14 cellular contexts compared by ENCODE assay signal in the genomic region with DNA sequence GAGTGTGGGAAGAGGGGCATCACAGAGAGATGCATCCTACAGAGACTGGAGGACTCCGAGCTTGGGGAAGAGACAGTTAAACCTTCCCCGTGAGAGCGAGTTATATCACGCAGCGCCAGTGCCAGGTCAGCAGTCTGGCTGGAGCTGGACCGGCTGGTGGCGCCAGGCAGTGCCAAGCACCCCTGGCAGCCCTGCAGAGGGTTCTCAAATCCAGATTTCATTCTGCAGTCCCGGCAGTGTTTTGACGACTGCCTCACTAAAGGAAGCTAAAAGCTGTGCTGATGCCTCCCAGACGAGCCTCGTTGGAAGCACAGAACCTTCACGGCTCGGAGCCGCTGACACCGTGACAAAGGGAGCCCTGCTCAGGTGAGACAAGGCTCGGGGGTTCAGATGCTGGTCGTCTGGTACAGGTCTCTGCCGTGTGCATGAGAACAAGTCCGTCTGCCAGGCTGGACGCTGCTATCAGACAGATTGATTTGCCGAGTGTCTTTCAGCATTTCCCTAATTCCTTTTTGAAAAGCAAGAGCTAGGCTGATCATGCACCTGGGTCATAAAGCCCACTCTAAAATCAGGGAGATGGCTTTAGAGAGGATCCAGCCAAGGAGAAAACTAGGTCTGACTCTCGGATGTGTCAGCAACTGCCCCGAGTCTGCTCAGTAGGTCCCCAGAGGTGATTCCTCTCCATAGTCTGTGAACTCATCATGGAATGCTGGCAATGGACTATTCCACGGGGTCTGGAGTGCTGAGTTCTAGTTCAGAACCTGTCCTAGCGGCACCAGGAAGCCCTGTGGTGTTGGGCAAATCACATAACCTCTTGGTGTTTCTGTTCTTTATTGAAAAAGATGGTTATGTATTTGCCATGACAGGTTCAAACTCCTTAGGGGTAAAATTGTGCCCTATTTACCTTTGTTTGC.
DNase-seq lines count a peak whose midpoint lies in the region; TF ChIP-seq lines count a peak whose summit lies in the region.
"Had no signal": no experiment of that assay in that cellular context is flagged by ENCODE, and none has a peak within 500 bp of the region (broad histone marks: within the 10 kb centered on the region; RNA-seq: fewer than 3 reads in every experiment).

No MANE protein-coding gene starts in this region.

- H3T11ph ChIP-seq in H9 (ENCODE audit: low read length) = no peak overlapping the region

- no peak overlapping the region for H2AK5ac ChIP-seq in H9 (ENCODE audit: insufficient read length, low read length)

- no peak overlapping the region for H4K8ac ChIP-seq in H9 (replicated peaks; ENCODE audit: insufficient read length, low read depth, low read length)

- POLR2A ChIA-PET in activated CD4-positive, alpha-beta memory T cell treated with anti-CD3 and anti-CD28 coated beads, Interleukin-2, amount 10 ng/mL, durations not matched to agents 7 days and 5 days (lab: Charles Lee) = no interaction called here

- no peak overlapping the region for H2AFZ ChIP-seq in H9 (ENCODE audit: low read length)
- H2AFZ ChIP-seq: GM23248 had no signal

- peak overlapping the region; percentile 92 for H3K27ac ChIP-seq in angular gyrus (ENCODE audit: low read depth, low read length)
- H3K27ac ChIP-seq in skeletal muscle tissue (ENCODE audit: low read depth, low read length) = no peak overlapping the region
- no peak overlapping the region for H3K27ac ChIP-seq in H9 (ENCODE audit: insufficient read length, low read depth, low read length)
- H3K27ac ChIP-seq: GM23248 had no signal

- H3K27me3 ChIP-seq in skeletal muscle tissue (ENCODE audit: control insufficient read depth in 3 of 3, insufficient read depth in 3 of 3, low read length in 3 of 3) (no peaks in the 10 kb centered on the region), H9 (ENCODE audit: insufficient read depth, low read length) (no peaks in the 10 kb centered on the region)

- peak; percentile 18 for DNase-seq in NCI-H1105 treated with DMSO at 0.1 percent for 48 hours (lab: John Stamatoyannopoulos, UW)
- DNase-seq in NCI-H1105 (lab: John Stamatoyannopoulos, UW) = no peak
- DNase-seq in inferior parietal cortex (ENCODE audit: extremely low spot score) = peak; percentile 79
- no peak for DNase-seq in activated CD4-positive, alpha-beta memory T cell treated with anti-CD3 and anti-CD28 coated beads, Interleukin-2, amount 10 ng/mL, durations not matched to agents 7 days and 5 days
- no peak for DNase-seq in DMS79 treated with DMSO at 0.1 percent for 48 hours (lab: John Stamatoyannopoulos, UW)
- no peak for DNase-seq in H9
- DNase-seq: dermis blood vessel endothelial cell; GM23248; naive thymus-derived CD8-positive, alpha-beta T cell; NCI-H1092; NCI-H82 had no signal

- H2BK12ac ChIP-seq in H9 (ENCODE audit: insufficient read length, low read depth, low read length) = no peak overlapping the region

- H2BK20ac ChIP-seq in H9 (ENCODE audit: low read depth, low read length, poor library complexity, severe bottlenecking) = no peak overlapping the region

- H3K23me2 ChIP-seq in H9 (ENCODE audit: insufficient read length, low read depth, low read length, poor library complexity, severe bottlenecking) = no peaks in the 10 kb centered on the region

- H3K23ac ChIP-seq in H9 (ENCODE audit: insufficient read length, low read depth, low read length) = no peak overlapping the region

- WGBS in H9 (ENCODE audit: extremely low coverage, insufficient read length, low lambda C conversion rate) = no CpG with 5 or more reads among the region's 25 CpGs

- CTCF ChIA-PET in activated CD4-positive, alpha-beta memory T cell treated with anti-CD3 and anti-CD28 coated beads, Interleukin-2, amount 10 ng/mL, durations not matched to agents 7 days and 5 days (lab: Charles Lee) = no interaction called here

- peaks cover 4 to 10% (median 8%) of the 10 kb centered on the region in 3 donors for H3K4me1 ChIP-seq in skeletal muscle tissue (ENCODE audit: control insufficient read depth in 3 of 3, insufficient read depth in 3 of 3, low read length in 3 of 3)
- no peaks in the 10 kb centered on the region for H3K4me1 ChIP-seq in H9 (ENCODE audit: insufficient read depth, low read length)

- no peak overlapping the region for H3K4me2 ChIP-seq in H9 (ENCODE audit: insufficient read depth, insufficient read length, low read length)

- H3K27ac Mint-ChIP-seq in activated CD4-positive, alpha-beta memory T cell treated with anti-CD3 and anti-CD28 coated beads, Interleukin-2, amount 10 ng/mL, durations not matched to agents 7 days and 5 days = no peak overlapping the region
- H3K27ac Mint-ChIP-seq in H9 = no peak overlapping the region
- H3K27ac Mint-ChIP-seq: activated naive CD8-positive, alpha-beta T cell; naive thymus-derived CD8-positive, alpha-beta T cell had no signal

- no peaks in the 10 kb centered on the region for H4K20me1 ChIP-seq in H9 (ENCODE audit: control insufficient read depth, insufficient read depth, insufficient read length)

- no peak overlapping the region for H2BK15ac ChIP-seq in H9 (ENCODE audit: low read depth, low read length)

- H3K4me3 ChIP-seq in skeletal muscle tissue (ENCODE audit: low read length in 3 of 3) = peak overlapping the region in 2 of 3 donors; percentile 20 to 45
- H3K4me3 ChIP-seq: GM23248 had no signal

- no peak overlapping the region for H2BK120ac ChIP-seq in H9 (ENCODE audit: low read depth, low read length, poor library complexity, severe bottlenecking)

- no peaks in the 10 kb centered on the region for H3K36me3 Mint-ChIP-seq in activated CD4-positive, alpha-beta memory T cell treated with anti-CD3 and anti-CD28 coated beads, Interleukin-2, amount 10 ng/mL, durations not matched to agents 7 days and 5 days (ENCODE audit: low read depth)
- H3K36me3 Mint-ChIP-seq in H9 (ENCODE audit: insufficient read depth in 1 of 3, low read depth in 3 of 3) = peaks cover 0 to 7% (median 6%) of the 10 kb centered on the region in 3 experiments; a peak in 5 of 7 replicates
- H3K36me3 Mint-ChIP-seq: activated naive CD8-positive, alpha-beta T cell had no signal

- H3K18ac ChIP-seq in H9 (ENCODE audit: insufficient read length, low read depth, low read length) = no peak overlapping the region

- no peak overlapping the region for H4K91ac ChIP-seq in H9 (ENCODE audit: insufficient read length, low read depth, low read length)

- H4K5ac ChIP-seq in H9 (ENCODE audit: insufficient read length, low read depth, low read length) = no peak overlapping the region

- no peak overlapping the region for H3K4me3 Mint-ChIP-seq in activated CD4-positive, alpha-beta memory T cell treated with anti-CD3 and anti-CD28 coated beads, Interleukin-2, amount 10 ng/mL, durations not matched to agents 7 days and 5 days
- H3K4me3 Mint-ChIP-seq in H9 = no peak overlapping the region
- H3K4me3 Mint-ChIP-seq: activated naive CD8-positive, alpha-beta T cell; naive thymus-derived CD8-positive, alpha-beta T cell had no signal

- no peak overlapping the region for H2BK5ac ChIP-seq in H9 (ENCODE audit: insufficient read length, low read length)

- H3K9me3 Mint-ChIP-seq in activated CD4-positive, alpha-beta memory T cell treated with anti-CD3 and anti-CD28 coated beads, Interleukin-2, amount 10 ng/mL, durations not matched to agents 7 days and 5 days = peaks cover 13% of the 10 kb centered on the region
- H3K9me3 Mint-ChIP-seq in H9 = peaks cover 6 to 10% of the 10 kb centered on the region in 2 experiments; a peak in 4 of 5 replicates

- peak overlapping the region in 2 of 3 donors; percentile 32 to 42 for H3K9ac ChIP-seq in skeletal muscle tissue (ENCODE audit: low read depth in 1 of 3, low read length in 3 of 3)
- no peak overlapping the region for H3K9ac ChIP-seq in H9 (ENCODE audit: extremely low read depth, insufficient read length, low read length)
- H3K9ac ChIP-seq: GM23248 had no signal

- no peaks in the 10 kb centered on the region for H3K79me2 ChIP-seq in H9 (ENCODE audit: insufficient read depth, low read length)

- H3K79me1 ChIP-seq in H9 (ENCODE audit: insufficient read depth, low read depth, low read length, poor library complexity, severe bottlenecking) = no peaks in the 10 kb centered on the region

- TF ChIP-seq CTCF in H9 (conservative IDR thresholded peaks at IDR 0.05) = no peak

- no peaks in the 10 kb centered on the region for H3K36me3 ChIP-seq in skeletal muscle tissue (ENCODE audit: control insufficient read depth in 3 of 3, insufficient read depth in 3 of 3, low read length in 3 of 3)

- no peak overlapping the region for H3K56ac ChIP-seq in H9 (ENCODE audit: insufficient read length, low read depth, low read length)

- no peak overlapping the region for H3K14ac ChIP-seq in H9 (ENCODE audit: insufficient read depth, low read length)

- no peak overlapping the region for H3K4ac ChIP-seq in H9 (ENCODE audit: low read depth, low read length)

- no peaks in the 10 kb centered on the region for H3K4me1 Mint-ChIP-seq in activated CD4-positive, alpha-beta memory T cell treated with anti-CD3 and anti-CD28 coated beads, Interleukin-2, amount 10 ng/mL, durations not matched to agents 7 days and 5 days
- H3K4me1 Mint-ChIP-seq in H9 = peaks cover 4 to 5% of the 10 kb centered on the region in 2 experiments; a peak in 3 of 4 replicates
- H3K4me1 Mint-ChIP-seq: naive thymus-derived CD8-positive, alpha-beta T cell had no signal

- H3K27me3 Mint-ChIP-seq in activated CD4-positive, alpha-beta memory T cell treated with anti-CD3 and anti-CD28 coated beads, Interleukin-2, amount 10 ng/mL, durations not matched to agents 7 days and 5 days = no peaks in the 10 kb centered on the region
- H3K27me3 Mint-ChIP-seq in H9 (ENCODE audit: low read depth) = peaks cover 1% of the 10 kb centered on the region; the same call in 1 of the 2 replicates
- H3K27me3 Mint-ChIP-seq: activated naive CD8-positive, alpha-beta T cell had no signal

- H3K9me3 ChIP-seq in skeletal muscle tissue (ENCODE audit: control insufficient read depth in 3 of 3, low read length in 3 of 3) (peaks cover 0 to 4% (median 0%) of the 10 kb centered on the region in 3 donors), H9 (ENCODE audit: control insufficient read depth, low read depth, low read length) (peaks cover 4% of the 10 kb centered on the region)

Comparison
In these comparisons a context has a peak if more than half of its experiments do, and no peak if none do; other contexts are left out.
1. DNase-seq: peak in NCI-H1105 treated with DMSO at 0.1 percent for 48 hours (single experiment) and inferior parietal cortex (single experiment); none in NCI-H1105 (single experiment), activated CD4-positive, alpha-beta memory T cell treated with anti-CD3 and anti-CD28 coated beads, Interleukin-2, amount 10 ng/mL, durations not matched to agents 7 days and 5 days (single experiment), DMS79 treated with DMSO at 0.1 percent for 48 hours (single experiment) and H9 (single experiment).